In genomic region chr18:57533399-57533884, GRCh38 we compare ENCODE assay signal across 12 cellular contexts. TPM values are rescaled to one million over a fixed set of nuclear protein-coding genes. Genes with fewer than 3 reads are reported as not detected.
DNase-seq lines count a peak whose midpoint lies in the region; ATAC-seq and TF ChIP-seq lines count a peak whose summit lies in the region.
"Had no signal": no experiment of that assay in that cellular context is flagged by ENCODE, and none has a peak within 500 bp of the region (broad histone marks: within the 10 kb centered on the region; RNA-seq: fewer than 3 reads in every experiment).

No MANE protein-coding gene starts in this region.

- H3K27me3 ChIP-seq in right atrium auricular region (no peaks in the 10 kb centered on the region), adrenal gland (no peaks in the 10 kb centered on the region), upper lobe of left lung (no peaks in the 10 kb centered on the region)
- H3K27me3 ChIP-seq: ascending aorta had no signal

- H3K27me3 Mint-ChIP-seq in activated naive CD4-positive, alpha-beta T cell treated with anti-CD3 and anti-CD28 coated beads, Interleukin-2, amount 10 ng/mL, durations not matched to agents 7 days and 5 days: peaks cover 4% of the 10 kb centered on the region

- H3K4me1 ChIP-seq in right atrium auricular region (peaks cover 0 to 11% of the 10 kb centered on the region in 2 donors), adrenal gland (replicated peaks in 1 of 2) (peaks cover 13 to 16% of the 10 kb centered on the region in 2 donors), upper lobe of left lung (no peaks in the 10 kb centered on the region)
- H3K4me1 ChIP-seq: ascending aorta had no signal

- no peak for TF ChIP-seq EP300 in upper lobe of left lung (IDR thresholded peaks at IDR 0.05)

- TF ChIP-seq POLR2A in adrenal gland (IDR thresholded peaks at IDR 0.05) (no peak), upper lobe of left lung (IDR thresholded peaks at IDR 0.05) (no peak)

- H3K4me1 Mint-ChIP-seq in activated naive CD4-positive, alpha-beta T cell treated with anti-CD3 and anti-CD28 coated beads, Interleukin-2, amount 10 ng/mL, durations not matched to agents 7 days and 5 days: no peaks in the 10 kb centered on the region

- 7 to 31% (median 15%) methylated on average over 9 of the region's 9 CpGs for WGBS in adrenal gland, 4 donors
- 47% methylated on average over 9 of the region's 9 CpGs for WGBS in upper lobe of left lung, 2 donors

- ATAC-seq in Right ventricle myocardium inferior: peak; percentile 51
- ATAC-seq in HG03342 (IDR thresholded peaks at IDR 0.05; ENCODE audit: unreplicated experiment): no peak
- no peak for ATAC-seq in HG03571 (IDR thresholded peaks at IDR 0.05; ENCODE audit: unreplicated experiment)
- ATAC-seq in upper lobe of left lung (ENCODE audit: low FRiP score in 2 of 2): no peak

- H3K27ac ChIP-seq in right atrium auricular region (no peak overlapping the region), adrenal gland (peak overlapping the region in 4 of 5 donors; percentile 15 to 57 (median 38)), upper lobe of left lung (no peak overlapping the region)
- H3K27ac ChIP-seq: ascending aorta had no signal

- no peak overlapping the region for H3K4me3 ChIP-seq in right atrium auricular region
- H3K4me3 ChIP-seq in adrenal gland: peak overlapping the region in 1 of 4 donors; percentile 16
- H3K4me3 ChIP-seq in upper lobe of left lung: no peak overlapping the region
- H3K4me3 ChIP-seq: ascending aorta had no signal

- H3K4me3 Mint-ChIP-seq in activated naive CD4-positive, alpha-beta T cell treated with anti-CD3 and anti-CD28 coated beads, Interleukin-2, amount 10 ng/mL, durations not matched to agents 7 days and 5 days: no peak overlapping the region

- no peak overlapping the region for H3K27ac Mint-ChIP-seq in activated naive CD4-positive, alpha-beta T cell treated with anti-CD3 and anti-CD28 coated beads, Interleukin-2, amount 10 ng/mL, durations not matched to agents 7 days and 5 days

- intact Hi-C loops in Right ventricle myocardium inferior (cut with DNase I): no loop called here
- intact Hi-C loops in adrenal gland (cut with DNase I): no loop called here

- TF ChIP-seq CTCF in right atrium auricular region (IDR thresholded peaks at IDR 0.05): no peak
- peak in 1 of 6 experiments; percentile 12 for TF ChIP-seq CTCF in adrenal gland (IDR thresholded peaks at IDR 0.05)
- no peak for TF ChIP-seq CTCF in upper lobe of left lung (IDR thresholded peaks at IDR 0.05)

- CTCF ChIA-PET in activated naive CD4-positive, alpha-beta T cell treated with anti-CD3 and anti-CD28 coated beads, Interleukin-2, amount 10 ng/mL, durations not matched to agents 7 days and 5 days (lab: Charles Lee): no interaction called here

- no peaks in the 10 kb centered on the region for H3K9me3 Mint-ChIP-seq in activated naive CD4-positive, alpha-beta T cell treated with anti-CD3 and anti-CD28 coated beads, Interleukin-2, amount 10 ng/mL, durations not matched to agents 7 days and 5 days

- DNase-seq in Right ventricle myocardium inferior (ENCODE audit: missing footprints): no peak
- DNase-seq in right atrium auricular region (ENCODE audit: low spot score): no peak
- peak; percentile 21 to 69 (median 53) for DNase-seq in adrenal gland
- peak; percentile 22 for DNase-seq in iPS DF 4.7 (ENCODE audit: extremely low read depth, low spot score)
- no peak for DNase-seq in upper lobe of left lung
- no peak for DNase-seq in activated naive CD4-positive, alpha-beta T cell treated with anti-CD3 and anti-CD28 coated beads, Interleukin-2, amount 10 ng/mL, durations not matched to agents 7 days and 5 days
- DNase-seq: midbrain; stimulated activated CD4-positive, alpha-beta T cell treated with anti-CD3 and anti-CD28 coated beads, Interleukin-12 subunit alpha, Interleukin-12 subunit beta, amount 100 ng/mL, for 4 hours; T-helper 1 cell had no signal

- no peaks in the 10 kb centered on the region for H3K9me3 ChIP-seq in right atrium auricular region
- H3K9me3 ChIP-seq in adrenal gland (replicated peaks in 1 of 3): no peaks in the 10 kb centered on the region
- no peaks in the 10 kb centered on the region for H3K9me3 ChIP-seq in upper lobe of left lung
- H3K9me3 ChIP-seq: ascending aorta had no signal

- H3K36me3 ChIP-seq in right atrium auricular region (no peaks in the 10 kb centered on the region), adrenal gland (replicated peaks in 1 of 2) (no peaks in the 10 kb centered on the region), upper lobe of left lung (no peaks in the 10 kb centered on the region)
- H3K36me3 ChIP-seq: ascending aorta had no signal

- H3K36me3 Mint-ChIP-seq in activated naive CD4-positive, alpha-beta T cell treated with anti-CD3 and anti-CD28 coated beads, Interleukin-2, amount 10 ng/mL, durations not matched to agents 7 days and 5 days: no peaks in the 10 kb centered on the region

RNA-seq across cellular contexts. Expression of gene FECH, which starts 53.1 kb away (rescaled TPM):
- 35.2 TPM for total RNA-seq in Right ventricle myocardium inferior
- 10 to 100 TPM; 27.1 to 62.7 TPM for total RNA-seq in right atrium auricular region
- total RNA-seq in adrenal gland: 100 to 1,000 TPM in 1 of 8 donors, 10 to 100 TPM in 7; 36.3 to 247 (median 47.4) TPM
- polyA plus RNA-seq in adrenal gland: 10 to 100 TPM in 1 of 3 donors, 1 to 10 TPM in 2; 6.4 to 45.7 (median 7.2) TPM
- 10 to 100 TPM; 11.4 to 27.2 (median 22.1) TPM for total RNA-seq in upper lobe of left lung

Comparison
In these comparisons a context has a peak if more than half of its experiments do, and no peak if none do; other contexts are left out.
1. DNase-seq: peak in adrenal gland (7 of 7) and iPS DF 4.7 (single experiment); none in Right ventricle myocardium inferior (single experiment), right atrium auricular region (single experiment), upper lobe of left lung (0 of 2) and activated naive CD4-positive, alpha-beta T cell treated with anti-CD3 and anti-CD28 coated beads, Interleukin-2, amount 10 ng/mL, durations not matched to agents 7 days and 5 days (single experiment).
2. H3K27ac ChIP-seq: peak in adrenal gland (4 of 5); none in right atrium auricular region (0 of 2) and upper lobe of left lung (0 of 4).